ENCODE assay signal across 31 cellular contexts in genomic region chr20:51361258-51361657, GRCh38.
A peak's percentile ranks its signal among the peaks of the same experiment; 100 is the strongest.
DNase-seq lines count a peak whose midpoint lies in the region; ATAC-seq, FAIRE-seq and TF ChIP-seq lines count a peak whose summit lies in the region.
"Had no signal": no experiment of that assay in that cellular context is flagged by ENCODE, and none has a peak within 500 bp of the region (broad histone marks: within the 10 kb centered on the region; RNA-seq: fewer than 3 reads in every experiment).

No MANE protein-coding gene starts in this region.

- peak overlapping the region; percentile 9 for H4K91ac ChIP-seq in mesenchymal stem cell (ENCODE audit: low read length)

- 92% methylated on average over 1 of the region's 1 CpG for WGBS in mesenchymal stem cell

- no peaks in the 10 kb centered on the region for H3K79me2 ChIP-seq in astrocyte (ENCODE audit: insufficient read depth, low read length)

- H3K4me1 Mint-ChIP-seq in activated naive CD8-positive, alpha-beta T cell treated with anti-CD3 and anti-CD28 coated beads, Interleukin-2, amount 10 ng/mL, durations not matched to agents 7 days and 5 days = peaks cover 2% of the 10 kb centered on the region
- no peaks in the 10 kb centered on the region for H3K4me1 Mint-ChIP-seq in activated naive CD8-positive, alpha-beta T cell treated with anti-CD3 and anti-CD28 coated beads for 36 hours
- H3K4me1 Mint-ChIP-seq in astrocyte (ENCODE audit: low read depth, unreplicated experiment) = peaks cover 36% of the 10 kb centered on the region
- peaks cover 3% of the 10 kb centered on the region for H3K4me1 Mint-ChIP-seq in activated CD4-positive, alpha-beta memory T cell treated with anti-CD3 and anti-CD28 coated beads for 36 hours (ENCODE audit: low read depth)
- H3K4me1 Mint-ChIP-seq: activated naive CD4-positive, alpha-beta T cell treated with anti-CD3 and anti-CD28 coated beads, Interleukin-2, amount 50 U/mL, for 24 hours; activated T-helper 17 cell treated with anti-CD3 and anti-CD28 coated beads, Interleukin-2, amount 50 U/mL, for 72 hours; CD4-positive, CD25-positive, alpha-beta regulatory T cell; GM23338; naive B cell had no signal

- peak overlapping the region in 1 of 2 experiments; percentile 68 for H3K4ac ChIP-seq in mesenchymal stem cell (ENCODE audit: low read depth in 1 of 2, low read length in 2 of 2)

- H3K14ac ChIP-seq in mesenchymal stem cell (ENCODE audit: low read length in 2 of 2) = peak overlapping the region in 1 of 2 experiments; percentile 80

- H2AFZ ChIP-seq in astrocyte (ENCODE audit: low read depth, low read length) (no peak overlapping the region), mesenchymal stem cell (ENCODE audit: low read depth, low read length) (no peak overlapping the region)
- H2AFZ ChIP-seq: GM23338 had no signal

- intact Hi-C loops in activated CD4-positive, alpha-beta memory T cell treated with anti-CD3 and anti-CD28 coated beads for 36 hours (cut with micrococcal nuclease) = no loop called here

- peak overlapping the region; percentile 81 for H3K9ac ChIP-seq in astrocyte (ENCODE audit: low read length)
- peak overlapping the region; percentile 17 for H3K9ac ChIP-seq in mesenchymal stem cell (ENCODE audit: low read length)

- peak overlapping the region; percentile 100 for H3K27ac ChIP-seq in astrocyte (ENCODE audit: low read depth, low read length)
- peak overlapping the region; percentile 44 for H3K27ac ChIP-seq in mesenchymal stem cell (ENCODE audit: low read length, poor library complexity, severe bottlenecking)
- H3K27ac ChIP-seq: left ventricle myocardium inferior had no signal

- H4K20me1 ChIP-seq in astrocyte (ENCODE audit: insufficient read depth, low read length) = no peaks in the 10 kb centered on the region

- CTCF ChIA-PET in activated CD4-positive, alpha-beta memory T cell treated with anti-CD3 and anti-CD28 coated beads for 36 hours (lab: Charles Lee) = no interaction called here

- no peak overlapping the region for H3K4me2 ChIP-seq in astrocyte (ENCODE audit: low read length)
- H3K4me2 ChIP-seq in mesenchymal stem cell (ENCODE audit: low read length, poor library complexity, severe bottlenecking) = no peak overlapping the region
- H3K4me2 ChIP-seq: GM23338 had no signal

- TF ChIP-seq CTCF in astrocyte (IDR thresholded peaks at IDR 0.05; ENCODE audit: insufficient read depth, low read depth, low read length) = no peak

- H3K4me3 ChIP-seq in astrocyte (ENCODE audit: insufficient read depth, low read depth, low read length) (no peak overlapping the region), mesenchymal stem cell (ENCODE audit: insufficient read depth in 1 of 2, low read depth in 1 of 2, low read length in 2 of 2) (no peak overlapping the region)
- H3K4me3 ChIP-seq: GM23338, left ventricle myocardium inferior had no signal

- H3K23ac ChIP-seq in mesenchymal stem cell (ENCODE audit: low read length in 2 of 2) = peak overlapping the region in 1 of 2 experiments; percentile 23

- POLR2A ChIA-PET in activated naive CD8-positive, alpha-beta T cell treated with anti-CD3 and anti-CD28 coated beads, Interleukin-2, amount 10 ng/mL, durations not matched to agents 7 days and 5 days (lab: Charles Lee) = no interaction called here
- POLR2A ChIA-PET in activated CD4-positive, alpha-beta memory T cell treated with anti-CD3 and anti-CD28 coated beads for 36 hours (lab: Charles Lee) = no interaction called here

- DNase-seq in activated naive CD8-positive, alpha-beta T cell treated with anti-CD3 and anti-CD28 coated beads, Interleukin-2, amount 10 ng/mL, durations not matched to agents 7 days and 5 days = no peak
- no peak for DNase-seq in activated naive CD8-positive, alpha-beta T cell treated with anti-CD3 and anti-CD28 coated beads for 36 hours
- no peak for DNase-seq in astrocyte (ENCODE audit: low read depth)
- no peak for DNase-seq in mesenchymal stem cell
- DNase-seq in activated gamma-delta T cell treated with Interleukin-2 at 50 U/mL for 16 hours = no peak
- DNase-seq in activated CD4-positive, alpha-beta memory T cell treated with anti-CD3 and anti-CD28 coated beads for 36 hours = no peak
- DNase-seq: 8988T; AML-193; Calu3; CD4-positive, CD25-positive, alpha-beta regulatory T cell; DMS79; effector CD4-positive, alpha-beta T cell; head of caudate nucleus; left ventricle myocardium inferior; naive B cell; NCI-H1105; NCI-H187 treated with DMSO at 0.1 percent for 48 hours; NCI-H2171 treated with DMSO at 0.1 percent for 48 hours; NCI-H510A treated with DMSO at 0.1 percent for 48 hours; SHP77 treated with DMSO at 0.1 percent for 48 hours; substantia nigra had no signal

- peak overlapping the region; percentile 5 for H2AK5ac ChIP-seq in mesenchymal stem cell (ENCODE audit: low read length, severe bottlenecking)

- H3K27me3 ChIP-seq in astrocyte (ENCODE audit: insufficient read depth, low read length) (no peaks in the 10 kb centered on the region), mesenchymal stem cell (ENCODE audit: control insufficient read depth in 1 of 2, insufficient read depth in 1 of 2, low read length in 2 of 2) (no peaks in the 10 kb centered on the region)

- H3K18ac ChIP-seq in mesenchymal stem cell (ENCODE audit: low read depth in 1 of 2, low read length in 2 of 2) = peak overlapping the region; percentile 6 to 86

- H2BK12ac ChIP-seq in mesenchymal stem cell (ENCODE audit: low read length in 2 of 2) = peak overlapping the region; percentile 62 to 96

- peaks cover 7% of the 10 kb centered on the region for H3K9me3 Mint-ChIP-seq in activated naive CD8-positive, alpha-beta T cell treated with anti-CD3 and anti-CD28 coated beads, Interleukin-2, amount 10 ng/mL, durations not matched to agents 7 days and 5 days
- H3K9me3 Mint-ChIP-seq in activated naive CD8-positive, alpha-beta T cell treated with anti-CD3 and anti-CD28 coated beads for 36 hours = peaks cover 8% of the 10 kb centered on the region
- peaks cover 18% of the 10 kb centered on the region for H3K9me3 Mint-ChIP-seq in astrocyte (ENCODE audit: unreplicated experiment)
- H3K9me3 Mint-ChIP-seq in activated CD4-positive, alpha-beta memory T cell treated with anti-CD3 and anti-CD28 coated beads for 36 hours = peaks cover 10% of the 10 kb centered on the region
- H3K9me3 Mint-ChIP-seq: activated naive CD4-positive, alpha-beta T cell treated with anti-CD3 and anti-CD28 coated beads, Interleukin-2, amount 50 U/mL, for 24 hours had no signal

- H3K4me3 Mint-ChIP-seq in activated naive CD8-positive, alpha-beta T cell treated with anti-CD3 and anti-CD28 coated beads, Interleukin-2, amount 10 ng/mL, durations not matched to agents 7 days and 5 days = no peak overlapping the region
- H3K4me3 Mint-ChIP-seq in activated naive CD8-positive, alpha-beta T cell treated with anti-CD3 and anti-CD28 coated beads for 36 hours = no peak overlapping the region
- H3K4me3 Mint-ChIP-seq in astrocyte (ENCODE audit: unreplicated experiment) = no peak overlapping the region
- H3K4me3 Mint-ChIP-seq in activated CD4-positive, alpha-beta memory T cell treated with anti-CD3 and anti-CD28 coated beads for 36 hours = no peak overlapping the region
- H3K4me3 Mint-ChIP-seq: activated naive CD4-positive, alpha-beta T cell treated with anti-CD3 and anti-CD28 coated beads, Interleukin-2, amount 50 U/mL, for 24 hours; activated T-helper 17 cell treated with anti-CD3 and anti-CD28 coated beads, Interleukin-2, amount 50 U/mL, for 72 hours; CD4-positive, CD25-positive, alpha-beta regulatory T cell; GM23338; mesothelial cell of epicardium; naive B cell; stimulated activated effector memory CD8-positive, alpha-beta T cell treated with anti-CD3 and anti-CD28 coated beads, Interleukin-12 subunit alpha, Interleukin-12 subunit beta, amount 100 ng/mL, for 72 hours; type B pancreatic cell had no signal

- peaks cover 34% of the 10 kb centered on the region for H3K4me1 ChIP-seq in astrocyte (ENCODE audit: insufficient read depth, low read length)
- peaks cover 20% of the 10 kb centered on the region for H3K4me1 ChIP-seq in mesenchymal stem cell (ENCODE audit: control insufficient read depth, insufficient read depth, low read depth, low read length)
- H3K4me1 ChIP-seq: left ventricle myocardium inferior had no signal

- H3K27me3 Mint-ChIP-seq in activated naive CD8-positive, alpha-beta T cell treated with anti-CD3 and anti-CD28 coated beads, Interleukin-2, amount 10 ng/mL, durations not matched to agents 7 days and 5 days = peaks cover 9% of the 10 kb centered on the region
- no peaks in the 10 kb centered on the region for H3K27me3 Mint-ChIP-seq in activated naive CD8-positive, alpha-beta T cell treated with anti-CD3 and anti-CD28 coated beads for 36 hours
- H3K27me3 Mint-ChIP-seq in astrocyte (ENCODE audit: low read depth, unreplicated experiment) = no peaks in the 10 kb centered on the region
- no peaks in the 10 kb centered on the region for H3K27me3 Mint-ChIP-seq in activated CD4-positive, alpha-beta memory T cell treated with anti-CD3 and anti-CD28 coated beads for 36 hours
- H3K27me3 Mint-ChIP-seq: activated naive CD4-positive, alpha-beta T cell treated with anti-CD3 and anti-CD28 coated beads, Interleukin-2, amount 50 U/mL, for 24 hours had no signal

- H2BK15ac ChIP-seq in mesenchymal stem cell (ENCODE audit: low read depth, poor library complexity, severe bottlenecking) = peak overlapping the region; percentile 33

- H3K9me3 ChIP-seq in astrocyte (ENCODE audit: insufficient read depth, low read depth, low read length) = peaks cover 8% of the 10 kb centered on the region
- H3K9me3 ChIP-seq in mesenchymal stem cell (ENCODE audit: control insufficient read depth, low read length) = peaks cover 15% of the 10 kb centered on the region

- no peak for ATAC-seq in activated naive CD8-positive, alpha-beta T cell treated with anti-CD3 and anti-CD28 coated beads, Interleukin-2, amount 10 ng/mL, durations not matched to agents 7 days and 5 days (ENCODE audit: low read depth)
- no peak for ATAC-seq in GM18868 (IDR thresholded peaks at IDR 0.05; ENCODE audit: unreplicated experiment)
- ATAC-seq in GM21526 (IDR thresholded peaks at IDR 0.05; ENCODE audit: low FRiP score, unreplicated experiment) = no peak
- ATAC-seq: activated T-helper 17 cell treated with anti-CD3 and anti-CD28 coated beads, Interleukin-2, amount 50 U/mL, for 72 hours; GM23338; stimulated activated effector memory CD8-positive, alpha-beta T cell treated with anti-CD3 and anti-CD28 coated beads, Interleukin-12 subunit alpha, Interleukin-12 subunit beta, amount 100 ng/mL, for 72 hours had no signal

- H3K79me1 ChIP-seq in mesenchymal stem cell (replicated peaks; ENCODE audit: low read length, poor library complexity, severe bottlenecking) = no peaks in the 10 kb centered on the region

- no peak overlapping the region for H2BK5ac ChIP-seq in mesenchymal stem cell (ENCODE audit: low read depth, low read length, poor library complexity, severe bottlenecking)

- H3K36me3 Mint-ChIP-seq in activated naive CD8-positive, alpha-beta T cell treated with anti-CD3 and anti-CD28 coated beads, Interleukin-2, amount 10 ng/mL, durations not matched to agents 7 days and 5 days = peaks cover 6% of the 10 kb centered on the region
- H3K36me3 Mint-ChIP-seq in activated naive CD8-positive, alpha-beta T cell treated with anti-CD3 and anti-CD28 coated beads for 36 hours = no peaks in the 10 kb centered on the region
- peaks cover 2% of the 10 kb centered on the region for H3K36me3 Mint-ChIP-seq in astrocyte (ENCODE audit: low read depth, unreplicated experiment)
- peaks cover 2% of the 10 kb centered on the region for H3K36me3 Mint-ChIP-seq in activated CD4-positive, alpha-beta memory T cell treated with anti-CD3 and anti-CD28 coated beads for 36 hours
- H3K36me3 Mint-ChIP-seq: stimulated activated effector memory CD8-positive, alpha-beta T cell treated with anti-CD3 and anti-CD28 coated beads, Interleukin-12 subunit alpha, Interleukin-12 subunit beta, amount 100 ng/mL, for 72 hours; type B pancreatic cell had no signal

- H2BK120ac ChIP-seq in mesenchymal stem cell (ENCODE audit: low read depth, low read length) = no peak overlapping the region

- H3K27ac Mint-ChIP-seq in activated naive CD8-positive, alpha-beta T cell treated with anti-CD3 and anti-CD28 coated beads, Interleukin-2, amount 10 ng/mL, durations not matched to agents 7 days and 5 days = peak overlapping the region; percentile 14
- H3K27ac Mint-ChIP-seq in activated naive CD8-positive, alpha-beta T cell treated with anti-CD3 and anti-CD28 coated beads for 36 hours = no peak overlapping the region
- H3K27ac Mint-ChIP-seq in astrocyte (ENCODE audit: unreplicated experiment) = peak overlapping the region; percentile 99
- H3K27ac Mint-ChIP-seq in activated CD4-positive, alpha-beta memory T cell treated with anti-CD3 and anti-CD28 coated beads for 36 hours = no peak overlapping the region
- H3K27ac Mint-ChIP-seq: activated naive CD4-positive, alpha-beta T cell treated with anti-CD3 and anti-CD28 coated beads, Interleukin-2, amount 50 U/mL, for 24 hours; activated T-helper 17 cell treated with anti-CD3 and anti-CD28 coated beads, Interleukin-2, amount 50 U/mL, for 72 hours; GM23338; mesothelial cell of epicardium; naive B cell; stimulated activated effector memory CD8-positive, alpha-beta T cell treated with anti-CD3 and anti-CD28 coated beads, Interleukin-12 subunit alpha, Interleukin-12 subunit beta, amount 100 ng/mL, for 72 hours; type B pancreatic cell had no signal

- FAIRE-seq in astrocyte (lab: Jason Lieb, UNC) = no peak
- FAIRE-seq: bronchial epithelial cell, G401.6 had no signal

- no peak overlapping the region for H4K8ac ChIP-seq in mesenchymal stem cell (ENCODE audit: low read length)

- no peaks in the 10 kb centered on the region for H3K36me3 ChIP-seq in astrocyte (ENCODE audit: insufficient read depth, low read length)
- H3K36me3 ChIP-seq in mesenchymal stem cell (ENCODE audit: control insufficient read depth in 1 of 2, insufficient read depth in 2 of 2, low read depth in 1 of 2, low read length in 2 of 2) = no peaks in the 10 kb centered on the region
- H3K36me3 ChIP-seq: left ventricle myocardium inferior had no signal

Comparison
In these comparisons a context has a peak if more than half of its experiments do, and no peak if none do; other contexts are left out.
1. H3K27ac Mint-ChIP-seq: peak in activated naive CD8-positive, alpha-beta T cell treated with anti-CD3 and anti-CD28 coated beads, Interleukin-2, amount 10 ng/mL, durations not matched to agents 7 days and 5 days (single experiment) and astrocyte (single experiment); none in activated naive CD8-positive, alpha-beta T cell treated with anti-CD3 and anti-CD28 coated beads for 36 hours (single experiment) and activated CD4-positive, alpha-beta memory T cell treated with anti-CD3 and anti-CD28 coated beads for 36 hours (single experiment).